Comparison of ENCODE assay signal across 10 cellular contexts in genomic region chr17:44188757-44189403, GRCh38. TPM values are rescaled to one million over a fixed set of nuclear protein-coding genes. Genes with fewer than 3 reads are reported as not detected.
DNase-seq lines count a peak whose midpoint lies in the region; ATAC-seq, FAIRE-seq and TF ChIP-seq lines count a peak whose summit lies in the region.
"Had no signal": no experiment of that assay in that cellular context is flagged by ENCODE, and none has a peak within 500 bp of the region (broad histone marks: within the 10 kb centered on the region; RNA-seq: fewer than 3 reads in every experiment).

No MANE protein-coding gene starts in this region.

- POLR2A ChIA-PET in CD4-positive, alpha-beta T cell (lab: Charles Lee), result interaction anchor here (0.7 to 5.3 kb wide), 4 partner anchors 9 to 136 kb away, joined by 3 to 92 read pairs (median 5); partner anchors contain the start of genes SLC25A39 and UBTF
- POLR2A ChIA-PET in GM12878 (lab: Charles Lee), result interaction anchor here (1.9 kb wide), 1 partner anchor 9 kb away, joined by 9 read pairs; no protein-coding TSS in a partner anchor

- H3K9me3 ChIP-seq in CD4-positive, alpha-beta T cell (ENCODE audit: control insufficient read depth, low read length), result no peaks in the 10 kb centered on the region
- no peaks in the 10 kb centered on the region for H3K9me3 ChIP-seq in GM12878 (replicated peaks; ENCODE audit: control insufficient read depth, insufficient read depth, low read length)

- FAIRE-seq in GM12878 (lab: Jason Lieb, UNC), result no peak
- FAIRE-seq: GM19239 had no signal

- in situ Hi-C loops in GM12878 (cut with MboI) (no loop called here), KBM-7 (cut with MboI; ENCODE audit: low pct_unique_long_range_greater_than_20kb, low sequenced_read_pairs) (no loop called here)

- no peaks in the 10 kb centered on the region for H4K20me1 ChIP-seq in GM12878 (ENCODE audit: control insufficient read depth, insufficient read depth)

- peak overlapping the region; percentile 64; the same call in 1 of the 2 replicates for H3K4me2 ChIP-seq in GM12878 (ENCODE audit: control insufficient read depth, insufficient read depth)

- SMC1A ChIA-PET in GM12878 (lab: Charles Lee; ENCODE audit: uncharacterized antibody, unreplicated experiment), result interaction anchor here (0.7 kb wide), 1 partner anchor 21 kb away, joined by 3 read pairs; no protein-coding TSS in a partner anchor

- BruUV-seq in GM12878 (replicated peaks; lab: Mats Ljungman, UMichigan), result no TSS peak

- no peak overlapping the region for H3K4me3 ChIP-seq in GM12878

- H3K27me3 Mint-ChIP-seq in CD4-positive, alpha-beta T cell, result no peaks in the 10 kb centered on the region
- H3K27me3 Mint-ChIP-seq in IgD-negative memory B cell, result no peaks in the 10 kb centered on the region
- H3K27me3 Mint-ChIP-seq in nephron progenitor cell (ENCODE audit: low read depth, poor library complexity), result no peaks in the 10 kb centered on the region

- peak overlapping the region; percentile 96 for H3K27ac Mint-ChIP-seq in CD4-positive, alpha-beta T cell
- H3K27ac Mint-ChIP-seq in IgD-negative memory B cell (peak overlapping the region in 2 of 3 donors; percentile 80 to 93), nephron progenitor cell (peak overlapping the region; percentile 51)

- H3K27ac ChIP-seq in CD4-positive, alpha-beta T cell (ENCODE audit: low read depth, low read length), result no peak overlapping the region
- no peak overlapping the region for H3K27ac ChIP-seq in GM12878 (ENCODE audit: control insufficient read depth, insufficient read depth)

- peak; percentile 50; the same call in 1 of the 2 replicates for TF ChIP-seq POLR2A in GM12878 (IDR thresholded peaks at IDR 0.05; ENCODE audit: low read depth, low read length)

- no peaks in the 10 kb centered on the region for H3K27me3 ChIP-seq in CD4-positive, alpha-beta T cell (ENCODE audit: control insufficient read depth, insufficient read depth, low read length)
- H3K27me3 ChIP-seq in GM12878 (replicated peaks in 1 of 2; ENCODE audit: control insufficient read depth in 2 of 2, insufficient read depth in 2 of 2, low read length in 1 of 2), result no peaks in the 10 kb centered on the region

- H3K9ac ChIP-seq in GM12878 (ENCODE audit: control insufficient read depth, insufficient read depth, low read length), result no peak overlapping the region

- CTCF ChIA-PET in CD4-positive, alpha-beta T cell (lab: Charles Lee), result interaction anchor here (1.5 to 6.5 kb wide), 3 partner anchors 9 to 21 kb away, joined by 3 to 37 read pairs (median 4); no protein-coding TSS in a partner anchor
- CTCF ChIA-PET in GM12878 (lab: Yijun Ruan, JAX), result interaction anchor here (0.9 to 1.6 kb wide), 2 partner anchors 9 to 21 kb away, joined by 3 to 7 read pairs; no protein-coding TSS in a partner anchor

- TF ChIP-seq CTCF in CD4-positive, alpha-beta T cell (IDR thresholded peaks at IDR 0.05), result no peak
- TF ChIP-seq CTCF in GM12878 (IDR thresholded peaks at IDR 0.05 in 2 of 3, conservative IDR thresholded peaks at IDR 0.05 in 1 of 3; ENCODE audit: control insufficient read depth in 2 of 3, extremely low read depth in 1 of 3, insufficient read depth in 1 of 3, low read depth in 3 of 3, low read length in 3 of 3) (no peak), nephron progenitor cell (IDR thresholded peaks at IDR 0.05) (no peak)

- peaks cover 4% of the 10 kb centered on the region for H3K4me1 ChIP-seq in GM12878 (ENCODE audit: control insufficient read depth, insufficient read depth, low read length)

- ATAC-seq in CD4-positive, alpha-beta T cell (ENCODE audit: poor library complexity), result no peak
- ATAC-seq in GM12878 (no peak), HG03342 (IDR thresholded peaks at IDR 0.05; ENCODE audit: unreplicated experiment) (no peak), GM21786 (IDR thresholded peaks at IDR 0.05; ENCODE audit: unreplicated experiment) (no peak)

- H3K9me3 Mint-ChIP-seq in CD4-positive, alpha-beta T cell, result no peaks in the 10 kb centered on the region
- no peaks in the 10 kb centered on the region for H3K9me3 Mint-ChIP-seq in IgD-negative memory B cell
- no peaks in the 10 kb centered on the region for H3K9me3 Mint-ChIP-seq in nephron progenitor cell

- TF ChIP-seq RAD21 in GM12878 (IDR thresholded peaks at IDR 0.05; ENCODE audit: insufficient read depth, low read depth, low read length), result no peak

- H3K36me3 Mint-ChIP-seq in CD4-positive, alpha-beta T cell (ENCODE audit: low read depth), result peaks cover 55% of the 10 kb centered on the region
- peaks cover 3% of the 10 kb centered on the region for H3K36me3 Mint-ChIP-seq in IgD-negative memory B cell
- peaks cover 14% of the 10 kb centered on the region for H3K36me3 Mint-ChIP-seq in nephron progenitor cell (ENCODE audit: low read depth)

- peaks cover 35% of the 10 kb centered on the region for H3K79me2 ChIP-seq in GM12878 (ENCODE audit: control insufficient read depth, insufficient read depth, low read length)

- peak overlapping the region; percentile 98 for H3K4me3 Mint-ChIP-seq in CD4-positive, alpha-beta T cell
- H3K4me3 Mint-ChIP-seq in IgD-negative memory B cell, result peak overlapping the region in 2 of 4 donors; percentile 94 to 100
- peak overlapping the region; percentile 50 for H3K4me3 Mint-ChIP-seq in nephron progenitor cell

- H2AFZ ChIP-seq in GM12878 (ENCODE audit: control insufficient read depth, low read depth, low read length), result no peak overlapping the region

- H3K4me1 Mint-ChIP-seq in CD4-positive, alpha-beta T cell (ENCODE audit: low read depth), result peaks cover 49% of the 10 kb centered on the region
- peaks cover 21 to 26% (median 24%) of the 10 kb centered on the region in 3 donors for H3K4me1 Mint-ChIP-seq in IgD-negative memory B cell
- H3K4me1 Mint-ChIP-seq in nephron progenitor cell, result peaks cover 49% of the 10 kb centered on the region

- no peak for TF ChIP-seq EP300 in GM12878 (IDR thresholded peaks at IDR 0.05; ENCODE audit: borderline replicate concordance in 1 of 2, control insufficient read depth in 1 of 2, low read depth in 2 of 2, low read length in 2 of 2)

- H3K36me3 ChIP-seq in GM12878 (ENCODE audit: control insufficient read depth in 2 of 2, insufficient read depth in 2 of 2, low read length in 1 of 2), result peaks cover 6 to 13% of the 10 kb centered on the region in 2 experiments; a peak in 3 of 4 replicates

- 82% methylated on average over 11 of the region's 11 CpGs for WGBS in GM12878 (ENCODE audit: insufficient coverage, insufficient replicate concordance, low lambda C conversion rate, missing lambda C conversion rate)

- no peak for DNase-seq in CD4-positive, alpha-beta T cell
- DNase-seq in GM12878 (ENCODE audit: low read depth, low spot score), result no peak
- DNase-seq in nephron progenitor cell, result no peak
- no peak for DNase-seq in DMS153 (lab: John Stamatoyannopoulos, UW)
- no peak for DNase-seq in KBM-7
- DNase-seq: islet precursor cell had no signal

- intact Hi-C loops in CD4-positive, alpha-beta T cell (cut with DNase I, micrococcal nuclease), result loop anchor here (1.0 to 5.0 kb wide), 4 partner anchors 9 to 182 kb away; partner anchors contain the start of genes HDAC5 (in 2 of the 2) and LSM12 (in 1 of the 2)
- intact Hi-C loops in GM12878 (cut with micrococcal nuclease; ENCODE audit: unreplicated experiment), result loop anchor here (5.0 kb wide), 1 partner anchor 47 kb away; the partner anchor contains the start of gene HROB

- RAD21 ChIA-PET in GM12878 (lab: Charles Lee; ENCODE audit: unreplicated experiment), result interaction anchor here (0.5 kb wide), 1 partner anchor 15 kb away, joined by 4 read pairs; no protein-coding TSS in a partner anchor

RNA-seq across cellular contexts. Expression of gene TMUB2, which starts 2.1 kb away (rescaled TPM):
- 10 to 100 TPM; 33.3 to 34.8 TPM for total RNA-seq in CD4-positive, alpha-beta T cell
- polyA plus RNA-seq in IgD-negative memory B cell (43.0 TPM), GM12878 (2011; rRNA removed) (16.1 and 20.8 TPM in 2 replicates), GM12878 (2014; fragmentation: Illumina TruSeq; extraction: Trizol) (10.0 and 19.2 TPM in 2 replicates), GM12878 (2014; fragmentation: Nextera tagmentation; extraction: Ambion mirVana) (1 to 10 TPM; 4.3 to 5.9 TPM), GM12878 (2014; rRNA removed) (29.6 and 34.0 TPM in 2 replicates), GM12878 (2016; fragmentation: Nextera tagmentation; extraction: Ambion mirVana) (10 to 100 TPM; 21.0 to 21.3 TPM)
- 24.8 and 26.0 TPM in 2 replicates for total RNA-seq in GM12878 (2013; cell fraction: nucleolus; rRNA removed)
- total RNA-seq in GM12878 (2014; rRNA removed) (23.8 and 24.0 TPM in 2 replicates), GM12878 (2014; rRNA removed; fragmentation: Illumina TruSeq; extraction: Trizol) (10.3 and 10.6 TPM in 2 replicates), GM12878 (2021) (18.5 and 20.1 TPM in 2 replicates)
- 16.3 TPM for polyA plus RNA-seq in GM12878 (2011; ENCODE audit: low read depth)
- 28.3 and 36.9 TPM in 2 replicates for polyA plus RNA-seq in GM12878 (2011; cell fraction: cytosol; rRNA removed)
- 147 and 181 TPM in 2 replicates for polyA plus RNA-seq in GM12878 (2011; cell fraction: nucleus; rRNA removed)
- 23.6 and 29.4 TPM in 2 replicates for polyA plus RNA-seq in GM12878 (2012)
- polyA minus RNA-seq in GM12878 (2011; rRNA and poly(A)+ RNA removed), result 10.5 and 15.0 TPM in 2 replicates
- 5.1 and 6.2 TPM in 2 replicates for polyA minus RNA-seq in GM12878 (2011; cell fraction: cytosol; rRNA and poly(A)+ RNA removed)
- polyA minus RNA-seq in GM12878 (2011; cell fraction: nucleus; rRNA and poly(A)+ RNA removed), result 12.0 and 17.9 TPM in 2 replicates

RNA-seq across cellular contexts. Expression of gene ATXN7L3, which starts 10.8 kb away (rescaled TPM):
- total RNA-seq in CD4-positive, alpha-beta T cell, result 10 to 100 TPM; 85.2 to 99.2 TPM
- polyA plus RNA-seq in IgD-negative memory B cell (15.4 TPM), GM12878 (2011; rRNA removed) (36.1 and 41.3 TPM in 2 replicates), GM12878 (2014; fragmentation: Illumina TruSeq; extraction: Trizol) (27.7 and 37.9 TPM in 2 replicates), GM12878 (2014; fragmentation: Nextera tagmentation; extraction: Ambion mirVana) (1 to 10 TPM in 1 of 2 experiments, under 1 TPM in 1; 0.71 to 2.3 TPM), GM12878 (2014; rRNA removed) (44.8 and 48.6 TPM in 2 replicates), GM12878 (2016; fragmentation: Nextera tagmentation; extraction: Ambion mirVana) (1 to 10 TPM; 6.8 to 8.8 TPM)
- total RNA-seq in GM12878 (2013; cell fraction: nucleolus; rRNA removed), result 40.9 and 44.3 TPM in 2 replicates
- total RNA-seq in GM12878 (2014; rRNA removed) (35.4 and 41.2 TPM in 2 replicates), GM12878 (2014; rRNA removed; fragmentation: Illumina TruSeq; extraction: Trizol) (26.8 and 27.6 TPM in 2 replicates), GM12878 (2021) (75.5 and 78.7 TPM in 2 replicates)
- polyA plus RNA-seq in GM12878 (2011; ENCODE audit: low read depth), result 13.0 TPM
- 42.6 TPM in 2 replicates for polyA plus RNA-seq in GM12878 (2011; cell fraction: cytosol; rRNA removed)
- polyA plus RNA-seq in GM12878 (2011; cell fraction: nucleus; rRNA removed), result 96.8 and 107 TPM in 2 replicates
- polyA plus RNA-seq in GM12878 (2012), result 24.0 and 30.1 TPM in 2 replicates
- 39.7 and 45.8 TPM in 2 replicates for polyA minus RNA-seq in GM12878 (2011; rRNA and poly(A)+ RNA removed)
- 11.5 and 13.8 TPM in 2 replicates for polyA minus RNA-seq in GM12878 (2011; cell fraction: cytosol; rRNA and poly(A)+ RNA removed)
- 30.8 and 60.6 TPM in 2 replicates for polyA minus RNA-seq in GM12878 (2011; cell fraction: nucleus; rRNA and poly(A)+ RNA removed)

RNA-seq across cellular contexts. Expression of gene ASB16, which starts 18.4 kb away (rescaled TPM):
- total RNA-seq in CD4-positive, alpha-beta T cell, result under 1 TPM in 1 of 2 experiments, not detected in 1; 0.11 TPM
- polyA plus RNA-seq in IgD-negative memory B cell (not detected), GM12878 (2011; rRNA removed) (not detected in 2 replicates), GM12878 (2014; fragmentation: Illumina TruSeq; extraction: Trizol) (not detected in 2 replicates), GM12878 (2014; fragmentation: Nextera tagmentation; extraction: Ambion mirVana) (under 1 TPM in 1 of 2 experiments, not detected in 1; 0.07 TPM), GM12878 (2014; rRNA removed) (0.11 and 1.1 TPM in 2 replicates), GM12878 (2016; fragmentation: Nextera tagmentation; extraction: Ambion mirVana) (under 1 TPM; 0.44 to 0.56 TPM)
- not detected in 2 replicates for total RNA-seq in GM12878 (2013; cell fraction: nucleolus; rRNA removed)
- total RNA-seq in GM12878 (2014; rRNA removed) (not detected in 2 replicates), GM12878 (2014; rRNA removed; fragmentation: Illumina TruSeq; extraction: Trizol) (not detected in 2 replicates), GM12878 (2021) (0.19 and 0.23 TPM in 2 replicates)
- 0.56 TPM for polyA plus RNA-seq in GM12878 (2011; ENCODE audit: low read depth)
- 0.06 TPM in 1 of 2 replicates, not detected in the other for polyA plus RNA-seq in GM12878 (2011; cell fraction: cytosol; rRNA removed)
- polyA plus RNA-seq in GM12878 (2011; cell fraction: nucleus; rRNA removed), result 0.25 and 0.41 TPM in 2 replicates
- 0.90 and 1.5 TPM in 2 replicates for polyA plus RNA-seq in GM12878 (2012)
- not detected in 2 replicates for polyA minus RNA-seq in GM12878 (2011; rRNA and poly(A)+ RNA removed)
- polyA minus RNA-seq in GM12878 (2011; cell fraction: cytosol; rRNA and poly(A)+ RNA removed), result not detected in 2 replicates
- 0.29 TPM in 1 of 2 replicates, not detected in the other for polyA minus RNA-seq in GM12878 (2011; cell fraction: nucleus; rRNA and poly(A)+ RNA removed)

RNA-seq across cellular contexts. Expression of gene UBTF, which starts 30.6 kb away (rescaled TPM):
- total RNA-seq in CD4-positive, alpha-beta T cell, result 100 to 1,000 TPM; 148 to 158 TPM
- polyA plus RNA-seq in IgD-negative memory B cell (74.3 TPM), GM12878 (2011; rRNA removed) (28.5 and 32.9 TPM in 2 replicates), GM12878 (2014; fragmentation: Illumina TruSeq; extraction: Trizol) (78.4 and 110 TPM in 2 replicates), GM12878 (2014; fragmentation: Nextera tagmentation; extraction: Ambion mirVana) (1 to 10 TPM; 2.2 to 4.3 TPM), GM12878 (2014; rRNA removed) (79.5 and 89.3 TPM in 2 replicates), GM12878 (2016; fragmentation: Nextera tagmentation; extraction: Ambion mirVana) (10 to 100 TPM; 77.0 to 79.8 TPM)
- 81.2 and 86.5 TPM in 2 replicates for total RNA-seq in GM12878 (2013; cell fraction: nucleolus; rRNA removed)
- total RNA-seq in GM12878 (2014; rRNA removed) (91.9 and 92.2 TPM in 2 replicates), GM12878 (2014; rRNA removed; fragmentation: Illumina TruSeq; extraction: Trizol) (71.8 and 80.6 TPM in 2 replicates), GM12878 (2021) (118 and 124 TPM in 2 replicates)
- polyA plus RNA-seq in GM12878 (2011; ENCODE audit: low read depth), result 26.0 TPM
- polyA plus RNA-seq in GM12878 (2011; cell fraction: cytosol; rRNA removed), result 26.6 and 28.2 TPM in 2 replicates
- polyA plus RNA-seq in GM12878 (2011; cell fraction: nucleus; rRNA removed), result 60.3 and 110 TPM in 2 replicates
- 43.0 and 54.3 TPM in 2 replicates for polyA plus RNA-seq in GM12878 (2012)
- polyA minus RNA-seq in GM12878 (2011; rRNA and poly(A)+ RNA removed), result 22.5 and 30.8 TPM in 2 replicates
- polyA minus RNA-seq in GM12878 (2011; cell fraction: cytosol; rRNA and poly(A)+ RNA removed), result 12.6 and 18.1 TPM in 2 replicates
- polyA minus RNA-seq in GM12878 (2011; cell fraction: nucleus; rRNA and poly(A)+ RNA removed), result 29.5 and 60.7 TPM in 2 replicates

RNA-seq across cellular contexts. Expression of gene HROB, which starts 47.1 kb away (rescaled TPM):
- total RNA-seq in CD4-positive, alpha-beta T cell, result 1 to 10 TPM; 1.6 TPM
- polyA plus RNA-seq in IgD-negative memory B cell (0.24 TPM), GM12878 (2011; rRNA removed) (5.9 and 9.9 TPM in 2 replicates), GM12878 (2014; fragmentation: Illumina TruSeq; extraction: Trizol) (9.4 and 9.9 TPM in 2 replicates), GM12878 (2014; fragmentation: Nextera tagmentation; extraction: Ambion mirVana) (1 to 10 TPM; 4.0 to 4.7 TPM), GM12878 (2014; rRNA removed) (10.0 and 10.1 TPM in 2 replicates), GM12878 (2016; fragmentation: Nextera tagmentation; extraction: Ambion mirVana) (10 to 100 TPM; 17.6 to 20.4 TPM)
- 14.8 and 15.0 TPM in 2 replicates for total RNA-seq in GM12878 (2013; cell fraction: nucleolus; rRNA removed)
- total RNA-seq in GM12878 (2014; rRNA removed) (9.2 and 12.4 TPM in 2 replicates), GM12878 (2014; rRNA removed; fragmentation: Illumina TruSeq; extraction: Trizol) (6.4 and 7.0 TPM in 2 replicates), GM12878 (2021) (12.3 and 14.4 TPM in 2 replicates)
- polyA plus RNA-seq in GM12878 (2011; ENCODE audit: low read depth), result 6.5 TPM
- 16.5 and 17.3 TPM in 2 replicates for polyA plus RNA-seq in GM12878 (2011; cell fraction: cytosol; rRNA removed)
- polyA plus RNA-seq in GM12878 (2011; cell fraction: nucleus; rRNA removed), result 23.6 and 24.4 TPM in 2 replicates
- polyA plus RNA-seq in GM12878 (2012), result 7.1 and 8.6 TPM in 2 replicates
- polyA minus RNA-seq in GM12878 (2011; rRNA and poly(A)+ RNA removed), result 14.3 and 25.7 TPM in 2 replicates
- polyA minus RNA-seq in GM12878 (2011; cell fraction: cytosol; rRNA and poly(A)+ RNA removed), result 7.2 and 9.0 TPM in 2 replicates
- polyA minus RNA-seq in GM12878 (2011; cell fraction: nucleus; rRNA and poly(A)+ RNA removed), result 6.3 and 12.2 TPM in 2 replicates
